ENCODE assay signal across 29 cellular contexts in the genomic region with DNA sequence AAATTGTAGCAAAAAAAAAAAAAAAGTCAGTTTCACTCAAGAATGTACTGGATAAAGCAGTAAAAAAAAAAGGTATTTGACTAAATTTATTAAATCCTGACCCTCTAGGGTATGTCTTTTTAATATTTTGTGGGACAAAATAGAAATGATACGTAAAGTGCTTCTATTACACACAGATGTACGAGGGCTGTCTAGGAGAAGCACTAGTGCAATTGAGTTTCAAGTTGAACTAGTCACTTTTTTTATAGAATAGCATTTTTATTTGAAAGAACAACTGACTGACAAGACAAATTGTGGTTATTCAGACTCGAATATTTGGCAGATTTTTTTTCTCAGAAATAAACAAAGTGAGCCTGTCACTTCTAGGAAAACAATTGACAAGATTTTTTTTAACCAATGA. TPM values are rescaled to one million over a fixed set of nuclear protein-coding genes. Genes with fewer than 3 reads are reported as not detected.
"Had no signal": no experiment of that assay in that cellular context is flagged by ENCODE, and none has a peak within 500 bp of the region (broad histone marks: within the 10 kb centered on the region; RNA-seq: fewer than 3 reads in every experiment).

No MANE protein-coding gene starts in this region.

- H3K9ac ChIP-seq: KMS-11 had no signal

- H3K4me3 ChIP-seq: PC-9 had no signal

- H2AFZ ChIP-seq: PC-9 had no signal

- H3K4me2 ChIP-seq: KMS-11, PC-9 had no signal

- H3K27me3 ChIP-seq: brain microvascular endothelial cell had no signal

- H3K27ac ChIP-seq: brain microvascular endothelial cell, KMS-11, PC-9, RWPE1 had no signal

- DNase-seq: activated CD4-positive, alpha-beta T cell treated with anti-CD3 and anti-CD28 coated beads, Interleukin-2, amount 10 ng/mL, durations not matched to agents 24 days and 14 days; activated CD4-positive, alpha-beta T cell treated with anti-CD3 and anti-CD28 coated beads, Interleukin-2, amount 50 U/mL, for 4 hours; activated CD8-positive, alpha-beta T cell treated with anti-CD3 and anti-CD28 coated beads for 36 hours; activated effector memory CD4-positive, alpha-beta T cell treated with anti-CD3 and anti-CD28 coated beads, Interleukin-2, amount 50 U/mL, for 16 hours; activated naive CD4-positive, alpha-beta T cell; activated naive CD4-positive, alpha-beta T cell treated with anti-CD3 and anti-CD28 coated beads, Interleukin-2, amount 50 U/mL, for 16 hours; activated naive CD8-positive, alpha-beta T cell treated with anti-CD3 and anti-CD28 coated beads for 36 hours; activated T-cell treated with anti-CD3 and anti-CD28 coated beads, Interleukin-2, amount 50 U/mL, for 1 hour; activated T-cell treated with anti-CD3 and anti-CD28 coated beads, Interleukin-2, amount 50 U/mL, for 72 hours; amniotic stem cell; aorta; brain microvascular endothelial cell; central memory CD4-positive, alpha-beta T cell; MV-4-11; NCI-H1092; NCI-H1436 treated with DMSO at 0.1 percent for 48 hours; NCI-H187; NCI-H2029 treated with DMSO at 0.1 percent for 48 hours; NCI-H2171 treated with DMSO at 0.1 percent for 48 hours; NCI-H2227 treated with DMSO at 0.1 percent for 48 hours; NCI-H524 treated with DMSO at 0.1 percent for 48 hours; PC-9; Right ventricle myocardium superior had no signal

- H3K36me3 ChIP-seq: brain microvascular endothelial cell had no signal

RNA-seq across cellular contexts. Expression of a gene that starts 49.0 kb away (rescaled TPM):
- total RNA-seq: activated CD4-positive, alpha-beta T cell treated with anti-CD3 and anti-CD28 coated beads, Interleukin-2, amount 10 ng/mL, durations not matched to agents 24 days and 14 days; activated CD8-positive, alpha-beta memory T cell treated with anti-CD3 and anti-CD28 coated beads for 36 hours; activated CD8-positive, alpha-beta T cell treated with anti-CD3 and anti-CD28 coated beads for 36 hours; activated naive CD8-positive, alpha-beta T cell treated with anti-CD3 and anti-CD28 coated beads for 36 hours; activated T-cell treated with anti-CD3 and anti-CD28 coated beads, Interleukin-2, amount 50 U/mL, for 72 hours; activated T-helper 17 cell treated with anti-CD3 and anti-CD28 coated beads, Interleukin-2, amount 50 U/mL, for 72 hours; aorta; M059J; NCI-H460; PC-9; Right ventricle myocardium superior had no signal
